10 cellular contexts compared by ENCODE assay signal in genomic region chr21:20997308-20997632, GRCh38. TPM values are rescaled to one million over a fixed set of nuclear protein-coding genes. Genes with fewer than 3 reads are reported as not detected.
DNase-seq lines count a peak whose midpoint lies in the region; ATAC-seq, FAIRE-seq and TF ChIP-seq lines count a peak whose summit lies in the region.
"Had no signal": no experiment of that assay in that cellular context is flagged by ENCODE, and none has a peak within 500 bp of the region (broad histone marks: within the 10 kb centered on the region; RNA-seq: fewer than 3 reads in every experiment).

No MANE protein-coding gene starts in this region.

- H3K9ac ChIP-seq in endothelial cell of umbilical vein (replicated peaks; ENCODE audit: extremely low read depth, insufficient read depth, low read length): no peak overlapping the region
- no peak overlapping the region for H3K9ac ChIP-seq in muscle layer of colon (ENCODE audit: low read length)

- H3K9me3 ChIP-seq in endothelial cell of umbilical vein (replicated peaks; ENCODE audit: control insufficient read depth, insufficient read depth, low read length) (no peaks in the 10 kb centered on the region), muscle layer of colon (ENCODE audit: low read length) (no peaks in the 10 kb centered on the region), thymus (ENCODE audit: control insufficient read depth) (no peaks in the 10 kb centered on the region)
- H3K9me3 ChIP-seq: A549 had no signal

- H3K4me1 ChIP-seq in endothelial cell of umbilical vein (ENCODE audit: control insufficient read depth, extremely low read depth, insufficient read depth, low read length) (peaks cover 9% of the 10 kb centered on the region), muscle layer of colon (ENCODE audit: insufficient read depth, low read length) (peaks cover 5% of the 10 kb centered on the region), thymus (ENCODE audit: control insufficient read depth, insufficient read depth, low read length) (peaks cover 6% of the 10 kb centered on the region)
- H3K4me1 ChIP-seq: A549 had no signal

- H4K20me1 ChIP-seq in endothelial cell of umbilical vein (replicated peaks; ENCODE audit: control insufficient read depth, extremely low read depth, insufficient read depth, low read length): no peaks in the 10 kb centered on the region

- peaks cover 14% of the 10 kb centered on the region for H3K4me1 Mint-ChIP-seq in activated CD4-positive, alpha-beta T cell treated with anti-CD3 and anti-CD28 coated beads for 36 hours

- H3K27ac ChIP-seq in endothelial cell of umbilical vein (ENCODE audit: insufficient read depth, low read depth, low read length): no peak overlapping the region
- no peak overlapping the region for H3K27ac ChIP-seq in muscle layer of colon (ENCODE audit: low read depth, low read length)
- H3K27ac ChIP-seq in thymus (ENCODE audit: low read depth): no peak overlapping the region
- H3K27ac ChIP-seq: A549 had no signal

- intact Hi-C loops in activated CD4-positive, alpha-beta T cell treated with anti-CD3 and anti-CD28 coated beads for 36 hours (cut with DNase I, micrococcal nuclease): no loop called here
- intact Hi-C loops in endothelial cell of umbilical vein (cut with micrococcal nuclease): no loop called here

- H3K27ac Mint-ChIP-seq in activated CD4-positive, alpha-beta T cell treated with anti-CD3 and anti-CD28 coated beads for 36 hours: no peak overlapping the region

- CTCF ChIA-PET in activated CD4-positive, alpha-beta T cell treated with anti-CD3 and anti-CD28 coated beads for 36 hours (lab: Charles Lee): interaction anchor here (0.7 kb wide), 1 partner anchor 628 kb away, joined by 3 read pairs; no protein-coding TSS in a partner anchor
- CTCF ChIA-PET in endothelial cell of umbilical vein (lab: Charles Lee) (no interaction called here), GM10248 (lab: Yijun Ruan, JAX) (no interaction called here)

- H3K9me1 ChIP-seq in endothelial cell of umbilical vein (replicated peaks; ENCODE audit: control insufficient read depth, extremely low read depth, insufficient read depth, low read length): no peaks in the 10 kb centered on the region

- ATAC-seq in activated CD4-positive, alpha-beta T cell treated with anti-CD3 and anti-CD28 coated beads for 36 hours: no peak
- ATAC-seq in GM19463 (IDR thresholded peaks at IDR 0.05; ENCODE audit: unreplicated experiment): no peak

- peak; percentile 11 for DNase-seq in activated CD4-positive, alpha-beta T cell treated with anti-CD3 and anti-CD28 coated beads for 36 hours
- DNase-seq in activated CD4-positive, alpha-beta T cell treated with anti-CD3 and anti-CD28 coated beads for 1 hour: no peak
- DNase-seq in endothelial cell of umbilical vein (ENCODE audit: low read depth, low spot score): no peak
- no peak for DNase-seq in GM10248 (ENCODE audit: extremely low spot score)
- DNase-seq in hepatic stellate cell (ENCODE audit: low spot score): no peak

- peaks cover 6 to 10% of the 10 kb centered on the region in 2 experiments for H3K27me3 ChIP-seq in endothelial cell of umbilical vein (ENCODE audit: control insufficient read depth in 2 of 2, insufficient read depth in 2 of 2, low read length in 2 of 2)
- H3K27me3 ChIP-seq in muscle layer of colon (ENCODE audit: control insufficient read depth in 1 of 2, insufficient read depth in 2 of 2, low read length in 2 of 2): no peaks in the 10 kb centered on the region
- peaks cover 15% of the 10 kb centered on the region for H3K27me3 ChIP-seq in thymus (ENCODE audit: control insufficient read depth, insufficient read depth)

- H3K4me3 Mint-ChIP-seq in activated CD4-positive, alpha-beta T cell treated with anti-CD3 and anti-CD28 coated beads for 36 hours: peak overlapping the region; percentile 28

- peak overlapping the region; percentile 98 for H2AFZ ChIP-seq in endothelial cell of umbilical vein (ENCODE audit: low read depth, low read length)

- H3K4me2 ChIP-seq in endothelial cell of umbilical vein (ENCODE audit: insufficient read depth, low read length): peak overlapping the region; percentile 55

- no peaks in the 10 kb centered on the region for H3K36me3 Mint-ChIP-seq in activated CD4-positive, alpha-beta T cell treated with anti-CD3 and anti-CD28 coated beads for 36 hours (ENCODE audit: low read depth)

- H3K36me3 ChIP-seq in endothelial cell of umbilical vein (ENCODE audit: control insufficient read depth in 2 of 2, extremely low read depth in 1 of 2, insufficient read depth in 2 of 2, low read length in 2 of 2) (no peaks in the 10 kb centered on the region), muscle layer of colon (ENCODE audit: insufficient read depth, low read length) (no peaks in the 10 kb centered on the region), thymus (ENCODE audit: control insufficient read depth, insufficient read depth) (no peaks in the 10 kb centered on the region)

- H3K27me3 Mint-ChIP-seq in activated CD4-positive, alpha-beta T cell treated with anti-CD3 and anti-CD28 coated beads for 36 hours: peaks cover 22% of the 10 kb centered on the region

- no peaks in the 10 kb centered on the region for H3K79me2 ChIP-seq in endothelial cell of umbilical vein (ENCODE audit: control insufficient read depth, insufficient read depth, low read length)

- no TSS peak for BruUV-seq in endothelial cell of umbilical vein (replicated peaks; lab: Mats Ljungman, UMichigan)

- dilution Hi-C loops in endothelial cell of umbilical vein (cut with MboI; ENCODE audit: extremely low pct_ligation_motif_present, low sequenced_read_pairs): no loop called here

- POLR2A ChIA-PET in activated CD4-positive, alpha-beta T cell treated with anti-CD3 and anti-CD28 coated beads for 36 hours (lab: Charles Lee): no interaction called here
- POLR2A ChIA-PET in endothelial cell of umbilical vein (lab: Charles Lee) (no interaction called here), GM10248 (lab: Yijun Ruan, JAX) (no interaction called here)

- no peak overlapping the region for H3K4me3 ChIP-seq in endothelial cell of umbilical vein (replicated peaks in 1 of 3; ENCODE audit: insufficient read depth in 1 of 3, low read depth in 1 of 3, low read length in 3 of 3)
- H3K4me3 ChIP-seq in muscle layer of colon (ENCODE audit: low read depth in 1 of 2, low read length in 2 of 2): peak overlapping the region; percentile 60 to 81
- H3K4me3 ChIP-seq in thymus (ENCODE audit: low read length): peak overlapping the region; percentile 39
- H3K4me3 ChIP-seq: A549 had no signal

- H3K9me3 Mint-ChIP-seq in activated CD4-positive, alpha-beta T cell treated with anti-CD3 and anti-CD28 coated beads for 36 hours (ENCODE audit: low read depth): no peaks in the 10 kb centered on the region

- TF ChIP-seq POLR2A in endothelial cell of umbilical vein (IDR thresholded peaks at IDR 0.05; ENCODE audit: low read depth, low read length): no peak

- 3% methylated on average over 20 of the region's 20 CpGs for WGBS in thymus

- TF ChIP-seq CTCF in endothelial cell of umbilical vein (IDR thresholded peaks at IDR 0.05; ENCODE audit: extremely low read depth in 1 of 2, insufficient read depth in 1 of 2, low read depth in 1 of 2, low read length in 2 of 2) (no peak), GM10248 (IDR thresholded peaks at IDR 0.05; ENCODE audit: control extremely low read depth, extremely low read depth, low read depth, missing control alignments) (no peak)

- FAIRE-seq in endothelial cell of umbilical vein (lab: Jason Lieb, UNC): no peak
- FAIRE-seq: A549 had no signal

TF ChIP-seq in endothelial cell of umbilical vein, 7 proteins besides CTCF, POLR2A, EP300 and RAD21:
- no peak for TF ChIP-seq MYC (IDR thresholded peaks at IDR 0.05; ENCODE audit: low read depth, low read length)
- TF ChIP-seq MAX (IDR thresholded peaks at IDR 0.05; ENCODE audit: insufficient read depth, insufficient read length): no peak
- no peak for TF ChIP-seq JUN (IDR thresholded peaks at IDR 0.05; ENCODE audit: borderline replicate concordance, insufficient read depth, insufficient read length, low read depth)
- no peak for TF ChIP-seq EZH2 (IDR thresholded peaks at IDR 0.05; ENCODE audit: borderline replicate concordance, low read depth, low read length, severe bottlenecking)
- TF ChIP-seq FOS (IDR thresholded peaks at IDR 0.05; ENCODE audit: borderline replicate concordance, insufficient read depth, low read length): no peak

RNA-seq across cellular contexts. Expression of gene NCAM2, which starts 0.9 kb away (rescaled TPM):
- total RNA-seq in activated CD4-positive, alpha-beta T cell treated with anti-CD3 and anti-CD28 coated beads for 36 hours: not detected
- total RNA-seq in endothelial cell of umbilical vein: 0.27 and 1.4 TPM in 2 replicates
- polyA plus RNA-seq in endothelial cell of umbilical vein (0.08 and 0.11 TPM in 2 replicates), thymus (0.34 TPM)
- 0.15 and 0.18 TPM in 2 replicates for polyA plus RNA-seq in endothelial cell of umbilical vein (2011; cell fraction: cytosol; rRNA removed)
- 0.12 and 0.32 TPM in 2 replicates for polyA plus RNA-seq in endothelial cell of umbilical vein (2011; cell fraction: nucleus; rRNA removed)
- 0.98 and 1.5 TPM in 2 replicates for polyA plus RNA-seq in endothelial cell of umbilical vein (2012)
- polyA minus RNA-seq in endothelial cell of umbilical vein: 0.53 and 3.3 TPM in 2 replicates
- 0.61 TPM for polyA minus RNA-seq in endothelial cell of umbilical vein (2011; cell fraction: cytosol; rRNA and poly(A)+ RNA removed)
- polyA minus RNA-seq in endothelial cell of umbilical vein (2011; cell fraction: nucleus; rRNA and poly(A)+ RNA removed): 0.34 and 0.63 TPM in 2 replicates
- total RNA-seq: HT1080 had no signal
- polyA plus RNA-seq: A549 had no signal

Comparison
In these comparisons a context has a peak if more than half of its experiments do, and no peak if none do; other contexts are left out.
1. H3K4me3 ChIP-seq: peak in muscle layer of colon (2 of 2) and thymus (single experiment); none in endothelial cell of umbilical vein (0 of 3).